24 cellular contexts compared by ENCODE assay signal in the genomic region with DNA sequence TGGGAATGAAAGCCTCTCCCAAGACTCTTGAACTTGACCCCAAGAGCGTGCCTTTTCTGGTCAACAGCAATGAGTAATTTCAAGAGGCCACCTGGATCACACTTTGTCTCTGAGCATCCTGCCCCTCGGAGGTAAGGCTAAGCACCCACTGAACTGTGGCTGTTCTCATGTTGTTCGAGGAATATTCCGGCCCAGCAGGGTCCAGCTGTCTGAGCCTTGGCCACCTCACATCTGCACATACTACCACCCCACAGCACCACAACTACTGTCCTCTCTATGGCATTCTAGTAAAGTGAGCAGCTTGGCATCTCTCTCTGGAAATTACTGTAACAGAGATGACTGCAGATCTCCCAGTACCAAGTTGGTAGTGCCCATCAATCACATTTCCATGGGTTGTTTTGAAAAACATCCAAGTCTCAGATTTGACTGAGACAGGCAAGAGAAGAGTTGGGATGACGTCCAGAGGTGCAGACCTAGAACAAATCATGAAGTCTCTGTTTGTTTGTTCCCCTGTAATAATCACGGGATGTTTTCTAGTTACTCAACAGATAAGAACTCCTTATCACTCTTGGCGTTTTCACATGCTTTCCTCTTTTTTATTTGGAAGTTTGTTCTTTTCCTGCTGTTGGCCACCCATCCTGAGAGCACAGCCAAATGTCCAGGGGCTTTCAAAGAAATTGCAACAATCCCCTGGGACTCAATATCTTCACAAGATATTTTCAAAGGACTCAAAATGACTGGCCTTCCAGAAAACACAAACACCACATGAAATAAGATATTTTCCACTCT.
DNase-seq lines count a peak whose midpoint lies in the region; ATAC-seq, FAIRE-seq and TF ChIP-seq lines count a peak whose summit lies in the region.
"Had no signal": no experiment of that assay in that cellular context is flagged by ENCODE, and none has a peak within 500 bp of the region (broad histone marks: within the 10 kb centered on the region; RNA-seq: fewer than 3 reads in every experiment).

No MANE protein-coding gene starts in this region.

- H3K36me3 Mint-ChIP-seq in nephron progenitor cell (ENCODE audit: low read depth) = peaks cover 8% of the 10 kb centered on the region

- no peak for TF ChIP-seq EP300 in HepG2 (IDR thresholded peaks at IDR 0.05; ENCODE audit: low read depth in 2 of 2, low read length in 2 of 2)
- TF ChIP-seq EP300 in HepG2 (CRISPR knock-in tag; IDR thresholded peaks at IDR 0.05; ENCODE audit: borderline replicate concordance) = no peak

- TF ChIP-seq RAD21 in liver (IDR thresholded peaks at IDR 0.05) (no peak), HepG2 (CRISPR knock-in tag; IDR thresholded peaks at IDR 0.05) (no peak)

- H3K4me1 ChIP-seq in liver (ENCODE audit: control insufficient read depth in 4 of 4, insufficient read depth in 4 of 4, low read length in 3 of 4) (no peaks in the 10 kb centered on the region), HepG2 (ENCODE audit: insufficient read depth, low read length) (no peaks in the 10 kb centered on the region), gastrocnemius medialis (no peaks in the 10 kb centered on the region)
- H3K4me1 ChIP-seq: BLaER1 had no signal

- peaks cover 27% of the 10 kb centered on the region for H3K4me1 Mint-ChIP-seq in nephron progenitor cell

- no peak overlapping the region for H3K27ac ChIP-seq in liver (ENCODE audit: low read depth in 1 of 2, low read length in 2 of 2)
- H3K27ac ChIP-seq in HepG2 (ENCODE audit: extremely low read length, insufficient read depth, low read length) = no peak overlapping the region
- no peak overlapping the region for H3K27ac ChIP-seq in gastrocnemius medialis
- H3K27ac ChIP-seq: BLaER1 had no signal

- TF ChIP-seq CTCF in liver (IDR thresholded peaks at IDR 0.05; ENCODE audit: low read depth, low read length, missing input control) (no peak), HepG2 (CRISPR knock-in tag; IDR thresholded peaks at IDR 0.05) (no peak), fibroblast of pulmonary artery (IDR thresholded peaks at IDR 0.05; ENCODE audit: low read length, missing control alignments) (no peak), nephron progenitor cell (IDR thresholded peaks at IDR 0.05) (no peak), gastrocnemius medialis (IDR thresholded peaks at IDR 0.05 in 4 of 5, conservative IDR thresholded peaks at IDR 0.05 in 1 of 5) (no peak)

- intact Hi-C loops in HepG2 (cut with micrococcal nuclease; ENCODE audit: unreplicated experiment) = no loop called here
- intact Hi-C loops in gastrocnemius medialis (cut with DNase I; ENCODE audit: low total_unique reads) = no loop called here

- TF ChIP-seq POLR2A in HepG2 (IDR thresholded peaks at IDR 0.05; ENCODE audit: insufficient read depth in 1 of 2, low read depth in 2 of 2, low read length in 2 of 2) = no peak
- TF ChIP-seq POLR2A in gastrocnemius medialis (IDR thresholded peaks at IDR 0.05) = no peak

- ATAC-seq in HepG2 = no peak
- ATAC-seq in gastrocnemius medialis = no peak
- ATAC-seq in GM19395 (IDR thresholded peaks at IDR 0.05; ENCODE audit: unreplicated experiment) = no peak
- no peak for ATAC-seq in HG03432 (IDR thresholded peaks at IDR 0.05; ENCODE audit: unreplicated experiment)
- ATAC-seq: GM23338 had no signal

- FAIRE-seq in HepG2 (lab: Jason Lieb, UNC) = no peak
- FAIRE-seq: A204.1, D721Med, HTR-8/SVneo had no signal

- WGBS in liver = 51% methylated on average over 7 of the region's 7 CpGs
- under 1% methylated on average over 5 of the region's 7 CpGs for WGBS in HepG2 (ENCODE audit: low lambda C conversion rate)

- H3K9me3 Mint-ChIP-seq in nephron progenitor cell = peaks cover 21% of the 10 kb centered on the region
- H3K9me3 Mint-ChIP-seq: CD4-positive, alpha-beta T cell had no signal

- H3K27me3 Mint-ChIP-seq in nephron progenitor cell (ENCODE audit: low read depth, poor library complexity) = peaks cover 3% of the 10 kb centered on the region
- H3K27me3 Mint-ChIP-seq: CD4-positive, alpha-beta T cell had no signal

- POLR2A ChIA-PET in HepG2 (lab: Yijun Ruan, JAX) = no interaction called here

- H3K27ac Mint-ChIP-seq in nephron progenitor cell = peak overlapping the region; percentile 62
- H3K27ac Mint-ChIP-seq: CD4-positive, alpha-beta T cell; GM23338; H9 had no signal

- in situ Hi-C loops in HepG2 (cut with HindIII; ENCODE audit: extremely low pct_ligation_motif_present, low pct_unique_long_range_greater_than_20kb) (no loop called here), gastrocnemius medialis (cut with MboI; ENCODE audit: low sequenced_read_pairs in 4 of 4) (loop anchor here in 1 of 4 donors (25.0 kb wide), 1 partner anchor 316 kb away; no protein-coding TSS in a partner anchor)

- no TSS peak for BruUV-seq in HepG2 (replicated peaks; lab: Mats Ljungman, UMichigan)

- CTCF ChIA-PET in HepG2 (lab: Yijun Ruan, JAX; ENCODE audit: low intra/inter-chr PET ratio, low total read pairs) = no interaction called here

- no peak for DNase-seq in HepG2 (ENCODE audit: low spot score)
- DNase-seq in fibroblast of pulmonary artery (ENCODE audit: low read depth) = peak; percentile 13
- no peak for DNase-seq in nephron progenitor cell
- DNase-seq in gastrocnemius medialis = no peak
- DNase-seq: CD4-positive, alpha-beta T cell; DMS53; H9; KG1; NCI-H1048; NCI-H1417 treated with DMSO at 0.1 percent for 48 hours; NCI-H1694 treated with DMSO at 0.1 percent for 48 hours; NCI-H2081; NCI-H2227 treated with DMSO at 0.1 percent for 48 hours; NCI-H526 treated with DMSO at 0.1 percent for 48 hours; RPMI8226; SHP77 treated with DMSO at 0.1 percent for 48 hours had no signal

- H2AFZ ChIP-seq in HepG2 (ENCODE audit: low read length) = no peak overlapping the region
- H2AFZ ChIP-seq: GM23338 had no signal

- no peaks in the 10 kb centered on the region for H3K79me2 ChIP-seq in HepG2 (ENCODE audit: insufficient read depth, low read length)

- no peaks in the 10 kb centered on the region for H4K20me1 ChIP-seq in HepG2 (ENCODE audit: insufficient read depth, low read length)
- H4K20me1 ChIP-seq: BLaER1 had no signal

- H3K9ac ChIP-seq in liver (ENCODE audit: low read depth in 1 of 2, low read length in 2 of 2) (no peak overlapping the region), HepG2 (ENCODE audit: insufficient read depth, low read depth, low read length) (no peak overlapping the region)
- H3K9ac ChIP-seq: BLaER1 had no signal

- H3K4me3 ChIP-seq in liver (ENCODE audit: low read depth in 1 of 3, low read length in 3 of 3) (no peak overlapping the region), HepG2 (replicated peaks in 1 of 3; ENCODE audit: insufficient read depth in 1 of 3, low read depth in 2 of 3, low read length in 3 of 3) (no peak overlapping the region), fibroblast of pulmonary artery (replicated peaks; ENCODE audit: low read depth, low read length) (no peak overlapping the region), gastrocnemius medialis (no peak overlapping the region)
- H3K4me3 ChIP-seq: BLaER1, GM23338 had no signal

- H3K9me3 ChIP-seq in liver (ENCODE audit: control insufficient read depth in 4 of 4, low read length in 3 of 4) = peaks cover 1 to 8% (median 4%) of the 10 kb centered on the region in 4 donors
- H3K9me3 ChIP-seq in HepG2 (ENCODE audit: low read length) = 0 out of 2 replicates have a peak, but pooled peaks cover 4% of the 10 kb centered on the region
- H3K9me3 ChIP-seq in gastrocnemius medialis = no peaks in the 10 kb centered on the region
- H3K9me3 ChIP-seq: BLaER1 had no signal

- no peak overlapping the region for H3K4me2 ChIP-seq in HepG2 (ENCODE audit: low read depth, low read length)
- H3K4me2 ChIP-seq: BLaER1, GM23338 had no signal

- H3K4me3 Mint-ChIP-seq in nephron progenitor cell = no peak overlapping the region
- H3K4me3 Mint-ChIP-seq: CD4-positive, alpha-beta T cell; GM23338; H9 had no signal

- peaks cover 0 to 2% (median 0%) of the 10 kb centered on the region in 4 donors for H3K27me3 ChIP-seq in liver (ENCODE audit: control insufficient read depth in 4 of 4, insufficient read depth in 4 of 4, low read length in 3 of 4)
- H3K27me3 ChIP-seq in HepG2 (ENCODE audit: control insufficient read depth in 1 of 2, insufficient read depth in 2 of 2, low read length in 2 of 2) = no peaks in the 10 kb centered on the region; a peak in 1 of 5 replicates
- no peaks in the 10 kb centered on the region for H3K27me3 ChIP-seq in gastrocnemius medialis
- H3K27me3 ChIP-seq: BLaER1 had no signal

- no peaks in the 10 kb centered on the region for H3K36me3 ChIP-seq in liver (ENCODE audit: control insufficient read depth in 4 of 4, insufficient read depth in 3 of 4, low read depth in 1 of 4, low read length in 3 of 4)
- H3K36me3 ChIP-seq in HepG2 (replicated peaks in 1 of 2; ENCODE audit: control insufficient read depth in 1 of 2, insufficient read depth in 2 of 2, low read length in 2 of 2) = no peaks in the 10 kb centered on the region
- no peaks in the 10 kb centered on the region for H3K36me3 ChIP-seq in gastrocnemius medialis
- H3K36me3 ChIP-seq: BLaER1 had no signal

TF ChIP-seq in liver, 16 proteins besides CTCF, POLR2A, EP300 and RAD21:
- peak; percentile 49 for TF ChIP-seq NR2F2 (IDR thresholded peaks at IDR 0.05)
- no peak for TF ChIP-seq FOXA2 (IDR thresholded peaks at IDR 0.05)

TF ChIP-seq in HepG2, 621 proteins besides CTCF, POLR2A, EP300 and RAD21 (continues in another document):
- no peak for TF ChIP-seq GLI4 (CRISPR knock-in tag; IDR thresholded peaks at IDR 0.05; ENCODE audit: borderline replicate concordance)
- no peak for TF ChIP-seq NCOR1 (IDR thresholded peaks at IDR 0.05; ENCODE audit: borderline replicate concordance, low read length)
- TF ChIP-seq PHF5A (CRISPR knock-in tag; IDR thresholded peaks at IDR 0.05; ENCODE audit: low read depth, unreplicated experiment) = no peak
- TF ChIP-seq ZBTB42 (CRISPR knock-in tag; IDR thresholded peaks at IDR 0.05) = no peak
- TF ChIP-seq, protein P1, sequence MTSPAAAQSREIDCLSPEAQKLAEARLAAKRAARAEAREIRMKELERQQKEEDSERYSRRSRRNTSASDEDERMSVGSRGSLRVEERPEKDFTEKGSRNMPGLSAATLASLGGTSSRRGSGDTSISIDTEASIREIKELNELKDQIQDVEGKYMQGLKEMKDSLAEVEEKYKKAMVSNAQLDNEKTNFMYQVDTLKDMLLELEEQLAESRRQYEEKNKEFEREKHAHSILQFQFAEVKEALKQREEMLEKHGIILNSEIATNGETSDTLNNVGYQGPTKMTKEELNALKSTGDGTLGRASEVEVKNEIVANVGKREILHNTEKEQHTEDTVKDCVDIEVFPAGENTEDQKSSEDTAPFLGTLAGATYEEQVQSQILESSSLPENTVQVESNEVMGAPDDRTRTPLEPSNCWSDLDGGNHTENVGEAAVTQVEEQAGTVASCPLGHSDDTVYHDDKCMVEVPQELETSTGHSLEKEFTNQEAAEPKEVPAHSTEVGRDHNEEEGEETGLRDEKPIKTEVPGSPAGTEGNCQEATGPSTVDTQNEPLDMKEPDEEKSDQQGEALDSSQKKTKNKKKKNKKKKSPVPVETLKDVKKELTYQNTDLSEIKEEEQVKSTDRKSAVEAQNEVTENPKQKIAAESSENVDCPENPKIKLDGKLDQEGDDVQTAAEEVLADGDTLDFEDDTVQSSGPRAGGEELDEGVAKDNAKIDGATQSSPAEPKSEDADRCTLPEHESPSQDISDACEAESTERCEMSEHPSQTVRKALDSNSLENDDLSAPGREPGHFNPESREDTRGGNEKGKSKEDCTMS (CRISPR knock-in tag; conservative IDR thresholded peaks at IDR 0.05) = no peak
